ENCODE assay signal across 1 cellular context in the genomic region with DNA sequence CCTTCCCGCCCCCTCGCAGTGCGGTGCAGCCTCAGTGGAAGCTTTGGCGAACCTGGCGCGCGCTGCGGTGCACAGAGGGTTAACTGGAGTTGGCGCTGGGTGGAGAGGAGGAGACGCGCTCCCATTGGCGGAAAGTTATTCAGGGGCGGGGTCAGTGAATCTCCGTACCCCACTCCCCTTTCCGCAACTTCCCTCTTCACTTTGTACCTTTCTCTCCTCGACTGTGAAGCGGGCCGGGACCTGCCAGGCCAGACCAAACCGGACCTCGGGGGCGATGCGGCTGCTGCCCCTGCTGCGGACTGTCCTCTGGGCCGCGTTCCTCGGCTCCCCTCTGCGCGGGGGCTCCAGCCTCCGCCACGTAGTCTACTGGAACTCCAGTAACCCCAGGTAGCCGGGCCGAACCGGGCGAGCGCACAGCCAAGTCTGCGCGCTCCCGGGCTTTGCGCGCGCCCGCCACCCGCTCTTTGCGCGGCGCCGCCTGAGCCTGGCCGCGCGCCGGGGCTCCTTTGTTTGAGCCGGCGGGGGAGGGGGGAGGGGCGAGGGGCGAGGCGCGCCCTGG.
TF ChIP-seq lines count a peak whose summit lies in the region.

A gene with protein sequence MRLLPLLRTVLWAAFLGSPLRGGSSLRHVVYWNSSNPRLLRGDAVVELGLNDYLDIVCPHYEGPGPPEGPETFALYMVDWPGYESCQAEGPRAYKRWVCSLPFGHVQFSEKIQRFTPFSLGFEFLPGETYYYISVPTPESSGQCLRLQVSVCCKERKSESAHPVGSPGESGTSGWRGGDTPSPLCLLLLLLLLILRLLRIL (plus strand): TSS at position 191 of the 559 bp plus-strand sequence. CDS start 84 bp downstream, at position 275.

TF ChIP-seq in neural cell, 6 proteins besides CTCF, POLR2A, EP300 and RAD21 (continued from another document):
- TF ChIP-seq, protein P1, sequence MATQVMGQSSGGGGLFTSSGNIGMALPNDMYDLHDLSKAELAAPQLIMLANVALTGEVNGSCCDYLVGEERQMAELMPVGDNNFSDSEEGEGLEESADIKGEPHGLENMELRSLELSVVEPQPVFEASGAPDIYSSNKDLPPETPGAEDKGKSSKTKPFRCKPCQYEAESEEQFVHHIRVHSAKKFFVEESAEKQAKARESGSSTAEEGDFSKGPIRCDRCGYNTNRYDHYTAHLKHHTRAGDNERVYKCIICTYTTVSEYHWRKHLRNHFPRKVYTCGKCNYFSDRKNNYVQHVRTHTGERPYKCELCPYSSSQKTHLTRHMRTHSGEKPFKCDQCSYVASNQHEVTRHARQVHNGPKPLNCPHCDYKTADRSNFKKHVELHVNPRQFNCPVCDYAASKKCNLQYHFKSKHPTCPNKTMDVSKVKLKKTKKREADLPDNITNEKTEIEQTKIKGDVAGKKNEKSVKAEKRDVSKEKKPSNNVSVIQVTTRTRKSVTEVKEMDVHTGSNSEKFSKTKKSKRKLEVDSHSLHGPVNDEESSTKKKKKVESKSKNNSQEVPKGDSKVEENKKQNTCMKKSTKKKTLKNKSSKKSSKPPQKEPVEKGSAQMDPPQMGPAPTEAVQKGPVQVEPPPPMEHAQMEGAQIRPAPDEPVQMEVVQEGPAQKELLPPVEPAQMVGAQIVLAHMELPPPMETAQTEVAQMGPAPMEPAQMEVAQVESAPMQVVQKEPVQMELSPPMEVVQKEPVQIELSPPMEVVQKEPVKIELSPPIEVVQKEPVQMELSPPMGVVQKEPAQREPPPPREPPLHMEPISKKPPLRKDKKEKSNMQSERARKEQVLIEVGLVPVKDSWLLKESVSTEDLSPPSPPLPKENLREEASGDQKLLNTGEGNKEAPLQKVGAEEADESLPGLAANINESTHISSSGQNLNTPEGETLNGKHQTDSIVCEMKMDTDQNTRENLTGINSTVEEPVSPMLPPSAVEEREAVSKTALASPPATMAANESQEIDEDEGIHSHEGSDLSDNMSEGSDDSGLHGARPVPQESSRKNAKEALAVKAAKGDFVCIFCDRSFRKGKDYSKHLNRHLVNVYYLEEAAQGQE (IDR thresholded peaks at IDR 0.05; ENCODE audit: borderline replicate concordance): no peak
